18 cellular contexts compared by ENCODE assay signal in genomic region chr5:137264573-137264972, GRCh38.
DNase-seq lines count a peak whose midpoint lies in the region; ATAC-seq and TF ChIP-seq lines count a peak whose summit lies in the region.
"Had no signal": no experiment of that assay in that cellular context is flagged by ENCODE, and none has a peak within 500 bp of the region (broad histone marks: within the 10 kb centered on the region; RNA-seq: fewer than 3 reads in every experiment).

No MANE protein-coding gene starts in this region.

- TF ChIP-seq POLR2A in GM18505 (IDR thresholded peaks at IDR 0.05; ENCODE audit: borderline replicate concordance, extremely low read depth, insufficient read depth, insufficient read length), result no peak

- DNase-seq in EL, result peak; percentile 93
- DNase-seq in glomerular visceral epithelial cell (ENCODE audit: extremely low spot score), result peak; percentile 44
- DNase-seq in stromal cell of bone marrow (ENCODE audit: low read depth), result peak; percentile 94
- DNase-seq in 8988T, result no peak
- DNase-seq: activated CD8-positive, alpha-beta memory T cell treated with anti-CD3 and anti-CD28 coated beads for 24 hours; adrenal gland; CD4-positive, CD25-positive, alpha-beta regulatory T cell; colonic mucosa; DMS79 treated with DMSO at 0.1 percent for 48 hours; NCI-H1930; NCI-H526; stimulated activated naive CD8-positive, alpha-beta T cell treated with anti-CD3 and anti-CD28 coated beads, Interleukin-15, Interleukin-2, amounts not matched to agents 100 U/mL and 50 U/mL, for 24 hours; T-cell had no signal

- peak; percentile 77 for ATAC-seq in SK-N-SH treated with all-trans-retinoic acid at 6 μM for 48 hours
- ATAC-seq in GM18505 (IDR thresholded peaks at IDR 0.05; ENCODE audit: unreplicated experiment), result no peak
- no peak for ATAC-seq in GM21526 (IDR thresholded peaks at IDR 0.05; ENCODE audit: low FRiP score, unreplicated experiment)
- ATAC-seq: activated T-helper 17 cell treated with anti-CD3 and anti-CD28 coated beads, Interleukin-2, amount 50 U/mL, for 72 hours; GM23338; stimulated activated naive CD8-positive, alpha-beta T cell treated with anti-CD3 and anti-CD28 coated beads, Interleukin-15, Interleukin-2, amounts not matched to agents 100 U/mL and 50 U/mL, for 24 hours; T-cell had no signal

TF ChIP-seq in SK-N-SH treated with all-trans-retinoic acid at 6 μM for 48 hours, 23 proteins besides CTCF, POLR2A, EP300 and RAD21:
- TF ChIP-seq ZNF70 (CRISPR knock-in tag; IDR thresholded peaks at IDR 0.05) (no peak), TOX (CRISPR knock-in tag; IDR thresholded peaks at IDR 0.05; ENCODE audit: borderline replicate concordance) (0 out of 2 replicates have a peak, but pooled peaks have one; percentile 59)
